In genomic region chr14:87992349-87992719, GRCh38 we compare ENCODE assay signal across 8 cellular contexts. TPM values are rescaled to one million over a fixed set of nuclear protein-coding genes. Genes with fewer than 3 reads are reported as not detected.
DNase-seq lines count a peak whose midpoint lies in the region; ATAC-seq and TF ChIP-seq lines count a peak whose summit lies in the region.

No MANE protein-coding gene starts in this region.

- POLR2A ChIA-PET in HEK293T (lab: Yijun Ruan, JAX), result no interaction called here

- peak overlapping the region; percentile 84 for H3K9ac ChIP-seq in adipocyte (ENCODE audit: low read length)

- H3K9me3 ChIP-seq in adipocyte (ENCODE audit: control insufficient read depth, low read length) (no peaks in the 10 kb centered on the region), iPS DF 6.9 (ENCODE audit: control insufficient read depth, insufficient read depth, low read length) (no peaks in the 10 kb centered on the region), spleen (no peaks in the 10 kb centered on the region)

- TF ChIP-seq CTCF in spleen (IDR thresholded peaks at IDR 0.05 in 8 of 11, conservative IDR thresholded peaks at IDR 0.05 in 3 of 11), result no peak

- no peaks in the 10 kb centered on the region for H3K36me3 ChIP-seq in adipocyte (ENCODE audit: control insufficient read depth, insufficient read depth, low read length, severe bottlenecking)
- H3K36me3 ChIP-seq in iPS DF 6.9 (ENCODE audit: control insufficient read depth, insufficient read depth, low read length), result no peaks in the 10 kb centered on the region
- H3K36me3 ChIP-seq in spleen, result peaks cover 0 to 2% (median 0%) of the 10 kb centered on the region in 6 donors

- no peak for TF ChIP-seq POLR2A in spleen (IDR thresholded peaks at IDR 0.05)

- H3K4me3 ChIP-seq in adipocyte (ENCODE audit: low read length) (peak overlapping the region; percentile 86), iPS DF 6.9 (ENCODE audit: low read length) (peak overlapping the region; percentile 87; the same call in 1 of the 2 replicates), spleen (peak overlapping the region; percentile 64 to 88 (median 72))

- intact Hi-C loops in spleen (cut with DNase I; ENCODE audit: low total_unique reads), result no loop called here

- CTCF ChIA-PET in HEK293T (lab: Yijun Ruan, JAX), result no interaction called here

- no peak overlapping the region for H3K27ac ChIP-seq in iPS DF 6.9 (ENCODE audit: low read length)
- H3K27ac ChIP-seq in spleen, result peak overlapping the region; percentile 92 to 99 (median 98)

- H3K27me3 ChIP-seq in adipocyte (replicated peaks; ENCODE audit: control insufficient read depth, insufficient read depth, low read length) (no peaks in the 10 kb centered on the region), iPS DF 6.9 (ENCODE audit: control insufficient read depth, insufficient read depth, low read length) (no peaks in the 10 kb centered on the region), spleen (replicated peaks in 1 of 7) (no peaks in the 10 kb centered on the region)

- peak; percentile 0 for ATAC-seq in HG02798 (IDR thresholded peaks at IDR 0.05; ENCODE audit: poor library complexity, unreplicated experiment)

- peak; percentile 2 for DNase-seq in ELR (ENCODE audit: low read depth)
- DNase-seq in adipocyte (ENCODE audit: low read depth), result no peak
- no peak for DNase-seq in iPS DF 6.9 (ENCODE audit: low read depth, low spot score)
- DNase-seq in spleen, result no peak
- no peak for DNase-seq in putamen (ENCODE audit: low spot score)
- DNase-seq in HEK293T (ENCODE audit: extremely low spot score), result no peak
- DNase-seq in islet precursor cell, result no peak

- H3K4me1 ChIP-seq in adipocyte (ENCODE audit: control insufficient read depth, insufficient read depth, low read length) (peaks cover 20% of the 10 kb centered on the region), iPS DF 6.9 (ENCODE audit: control insufficient read depth, insufficient read depth, low read length) (peaks cover 1% of the 10 kb centered on the region; the same call in 1 of the 2 replicates), spleen (peaks cover 12 to 62% (median 46%) of the 10 kb centered on the region in 6 donors)

- WGBS in iPS DF 6.9 (ENCODE audit: insufficient coverage, insufficient read length), result no CpG with 5 or more reads among the region's 20 CpGs
- 8 to 14% (median 12%) methylated on average over 20 of the region's 20 CpGs for WGBS in spleen, 5 donors

TF ChIP-seq in HEK293T, 16 proteins besides CTCF, POLR2A, EP300 and RAD21:
- TF ChIP-seq NFRKB (IDR thresholded peaks at IDR 0.05) (no peak), FOXK2 (IDR thresholded peaks at IDR 0.05) (no peak), L3MBTL2 (conservative IDR thresholded peaks at IDR 0.05) (no peak), LEF1 (IDR thresholded peaks at IDR 0.05; ENCODE audit: borderline replicate concordance) (no peak), ELF4 (IDR thresholded peaks at IDR 0.05) (no peak), CTBP1 (IDR thresholded peaks at IDR 0.05; ENCODE audit: borderline replicate concordance) (no peak), TARDBP (IDR thresholded peaks at IDR 0.05) (no peak), ARNT (IDR thresholded peaks at IDR 0.05) (no peak), PKNOX1 (IDR thresholded peaks at IDR 0.05) (no peak), BHLHE40 (IDR thresholded peaks at IDR 0.05; ENCODE audit: borderline replicate concordance) (no peak), SUZ12 (IDR thresholded peaks at IDR 0.05) (no peak)

RNA-seq across cellular contexts. Expression of gene GALC, which starts 0.6 kb away (rescaled TPM):
- 10 to 100 TPM; 26.9 to 61.7 (median 42.4) TPM for total RNA-seq in spleen
- 1 to 10 TPM; 3.8 to 7.2 (median 5.9) TPM for polyA plus RNA-seq in spleen

RNA-seq across cellular contexts. Expression of gene GPR65, which starts 12.6 kb away (rescaled TPM):
- total RNA-seq in spleen, result 10 to 100 TPM; 13.7 to 28.6 (median 16.1) TPM
- 10 to 100 TPM in 1 of 3 donors, 1 to 10 TPM in 2; 9.4 to 10.7 (median 9.8) TPM for polyA plus RNA-seq in spleen
